Comparison of ENCODE assay signal across 1 cellular context in genomic region chr6:13931797-13932402, GRCh38.
A peak's percentile ranks its signal among the peaks of the same experiment; 100 is the strongest.
TF ChIP-seq lines count a peak whose summit lies in the region.

No MANE protein-coding gene starts in this region.

TF ChIP-seq in K562, 482 proteins besides CTCF, POLR2A, EP300 and RAD21 (continued from another document):
- 0 out of 2 replicates have a peak, but pooled peaks have one; percentile 14 for TF ChIP-seq SMARCC2 (IDR thresholded peaks at IDR 0.05; ENCODE audit: low read depth)
- peak; percentile 17; the same call in 1 of the 2 replicates for TF ChIP-seq ZFX (CRISPR knock-in tag; IDR thresholded peaks at IDR 0.05)
- TF ChIP-seq SIX5 (IDR thresholded peaks at IDR 0.05; ENCODE audit: borderline replicate concordance in 1 of 2, insufficient read depth in 1 of 2, low read depth in 1 of 2, low read length in 2 of 2) = no peak
- TF ChIP-seq ATF6 (CRISPR knock-in tag; IDR thresholded peaks at IDR 0.05) = no peak
- TF ChIP-seq TAL1 (IDR thresholded peaks at IDR 0.05) = peak; percentile 75
- peak in 1 of 2 experiments; percentile 22; a peak in 1 of 4 replicates for TF ChIP-seq KDM1A (IDR thresholded peaks at IDR 0.05)
- TF ChIP-seq POLR2AphosphoS5 (IDR thresholded peaks at IDR 0.05; ENCODE audit: control insufficient read depth, insufficient read depth, low read depth, low read length) = peak; percentile 56; the same call in 1 of the 2 replicates
- peak; percentile 72 for TF ChIP-seq NCOR1 (IDR thresholded peaks at IDR 0.05)
- 0 out of 2 replicates have a peak, but pooled peaks have one; percentile 17 for TF ChIP-seq SMARCA4 (IDR thresholded peaks at IDR 0.05)
- TF ChIP-seq ZNF134 (CRISPR knock-in tag; conservative IDR thresholded peaks at IDR 0.05) = no peak
- TF ChIP-seq DACH1 (IDR thresholded peaks at IDR 0.05; ENCODE audit: partially characterized antibody) = peak; percentile 97
- TF ChIP-seq CXXC5 (CRISPR knock-in tag; IDR thresholded peaks at IDR 0.05) = 0 out of 2 replicates have a peak, but pooled peaks have one; percentile 7
- TF ChIP-seq TEAD4 (IDR thresholded peaks at IDR 0.05; ENCODE audit: low read length) = peak; percentile 90
- TF ChIP-seq TEAD4 (CRISPR knock-in tag; IDR thresholded peaks at IDR 0.05; ENCODE audit: borderline replicate concordance) = no peak
- 0 out of 2 replicates have a peak, but pooled peaks have one; percentile 23 for TF ChIP-seq SMAD4 (CRISPR knock-in tag; conservative IDR thresholded peaks at IDR 0.05)
- TF ChIP-seq CEBPG (CRISPR knock-in tag; IDR thresholded peaks at IDR 0.05) = no peak
- TF ChIP-seq CEBPG (tag; conservative IDR thresholded peaks at IDR 0.05 in 1 of 2, IDR thresholded peaks at IDR 0.05 in 1 of 2) = 0 out of 4 replicates have a peak, but pooled peaks of 1 of the 2 experiments have one; percentile 14
TF ChIP-seq in K562: peak in this region for 31.
